22 cellular contexts compared by ENCODE assay signal in the genomic region with DNA sequence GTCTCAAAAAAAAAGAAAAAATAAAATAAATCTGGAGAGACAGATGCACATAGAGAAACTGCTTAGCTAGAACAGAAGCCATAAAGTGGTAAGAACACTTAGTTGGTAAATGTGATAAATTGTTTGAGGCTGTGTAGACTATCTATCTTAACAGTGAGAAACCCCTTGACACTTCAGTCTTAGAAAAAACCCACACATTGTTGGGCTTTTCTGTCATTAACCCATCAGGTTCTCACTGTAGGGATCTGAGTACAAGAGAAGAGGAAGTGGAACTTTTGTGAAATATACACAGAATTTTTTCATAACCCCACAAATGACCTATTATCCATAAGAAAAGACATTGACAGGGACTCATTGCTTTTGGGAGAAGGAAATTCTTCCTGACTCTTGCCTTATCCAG. TPM values are rescaled to one million over a fixed set of nuclear protein-coding genes. Genes with fewer than 3 reads are reported as not detected.
DNase-seq lines count a peak whose midpoint lies in the region; ATAC-seq and TF ChIP-seq lines count a peak whose summit lies in the region.
"Had no signal": no experiment of that assay in that cellular context is flagged by ENCODE, and none has a peak within 500 bp of the region (broad histone marks: within the 10 kb centered on the region; RNA-seq: fewer than 3 reads in every experiment).

No MANE protein-coding gene starts in this region.

- peaks cover 6 to 11% of the 10 kb centered on the region in 2 donors for H3K36me3 Mint-ChIP-seq in activated T-cell treated with anti-CD3 and anti-CD28 coated beads, Interleukin-2, amount 50 U/mL, for 72 hours (ENCODE audit: insufficient read depth in 2 of 2)
- H3K36me3 Mint-ChIP-seq: activated naive CD4-positive, alpha-beta T cell treated with anti-CD3 and anti-CD28 coated beads, Interleukin-2, amount 10 ng/mL, durations not matched to agents 7 days and 5 days; stimulated activated naive B cell treated with anti-CD40 and anti-IgM and Interleukin-4, amounts not matched to agents 10 μg/mL and 1 μg/mL and 100 μg/mL, for 72 hours had no signal

- H3K4me3 ChIP-seq in testis, result no peak overlapping the region
- H3K4me3 ChIP-seq: HAP-1, lung, transverse colon had no signal

- ATAC-seq in GM18498 (IDR thresholded peaks at IDR 0.05; ENCODE audit: unreplicated experiment), result peak; percentile 65
- ATAC-seq in GM21367 (IDR thresholded peaks at IDR 0.05; ENCODE audit: unreplicated experiment), result peak; percentile 53
- peak; percentile 73 for ATAC-seq in HG03066 (IDR thresholded peaks at IDR 0.05; ENCODE audit: low read depth, unreplicated experiment)
- ATAC-seq in activated T-cell treated with anti-CD3 and anti-CD28 coated beads, Interleukin-2, amount 50 U/mL, for 72 hours (replicated peaks in 1 of 2), result no peak
- ATAC-seq: right cardiac atrium had no signal

- no peak overlapping the region for H3K27ac Mint-ChIP-seq in activated T-cell treated with anti-CD3 and anti-CD28 coated beads, Interleukin-2, amount 50 U/mL, for 72 hours
- H3K27ac Mint-ChIP-seq: activated CD4-positive, alpha-beta memory T cell treated with anti-CD3 and anti-CD28 coated beads for 36 hours; activated naive CD4-positive, alpha-beta T cell treated with anti-CD3 and anti-CD28 coated beads, Interleukin-2, amount 10 ng/mL, durations not matched to agents 7 days and 5 days; CD4-positive, CD25-positive, alpha-beta regulatory T cell; stimulated activated naive B cell treated with anti-CD40 and anti-IgM and Interleukin-4, amounts not matched to agents 10 μg/mL and 1 μg/mL and 100 μg/mL, for 72 hours; T-helper 1 cell treated with Interleukin-12 subunit alpha and Interleukin-12 subunit beta and Interleukin-4 antibody, amounts not matched to agents 30 μg/mL and 1 μg/mL, for 36 hours had no signal

- no peaks in the 10 kb centered on the region for H3K4me1 Mint-ChIP-seq in activated T-cell treated with anti-CD3 and anti-CD28 coated beads, Interleukin-2, amount 50 U/mL, for 72 hours (ENCODE audit: low read depth)
- H3K4me1 Mint-ChIP-seq: activated naive CD4-positive, alpha-beta T cell treated with anti-CD3 and anti-CD28 coated beads, Interleukin-2, amount 10 ng/mL, durations not matched to agents 7 days and 5 days; CD4-positive, CD25-positive, alpha-beta regulatory T cell; stimulated activated naive B cell treated with anti-CD40 and anti-IgM and Interleukin-4, amounts not matched to agents 10 μg/mL and 1 μg/mL and 100 μg/mL, for 72 hours had no signal

- peaks cover 9 to 10% of the 10 kb centered on the region in 2 donors for H3K9me3 Mint-ChIP-seq in activated T-cell treated with anti-CD3 and anti-CD28 coated beads, Interleukin-2, amount 50 U/mL, for 72 hours
- H3K9me3 Mint-ChIP-seq: activated naive CD4-positive, alpha-beta T cell treated with anti-CD3 and anti-CD28 coated beads, Interleukin-2, amount 10 ng/mL, durations not matched to agents 7 days and 5 days had no signal

- H3K9me3 ChIP-seq in testis, result no peaks in the 10 kb centered on the region
- H3K9me3 ChIP-seq: HAP-1, transverse colon had no signal

- TF ChIP-seq POLR2A in testis (IDR thresholded peaks at IDR 0.05), result no peak

- no peak for TF ChIP-seq CTCF in testis (IDR thresholded peaks at IDR 0.05)

- H3K4me1 ChIP-seq in testis, result no peaks in the 10 kb centered on the region
- H3K4me1 ChIP-seq: HAP-1, transverse colon had no signal

- no peaks in the 10 kb centered on the region for H3K27me3 ChIP-seq in testis
- H3K27me3 ChIP-seq: transverse colon had no signal

- H3K27ac ChIP-seq in testis, result no peak overlapping the region
- H3K27ac ChIP-seq: transverse colon, WERI-Rb-1 had no signal

- no peaks in the 10 kb centered on the region for H3K36me3 ChIP-seq in testis (ENCODE audit: low read depth, missing control alignments)
- H3K36me3 ChIP-seq: HAP-1, transverse colon, WERI-Rb-1 had no signal

- H3K4me3 Mint-ChIP-seq in activated T-cell treated with anti-CD3 and anti-CD28 coated beads, Interleukin-2, amount 50 U/mL, for 72 hours, result no peak overlapping the region
- H3K4me3 Mint-ChIP-seq: activated CD4-positive, alpha-beta memory T cell treated with anti-CD3 and anti-CD28 coated beads for 36 hours; activated naive CD4-positive, alpha-beta T cell treated with anti-CD3 and anti-CD28 coated beads, Interleukin-2, amount 10 ng/mL, durations not matched to agents 7 days and 5 days; CD4-positive, CD25-positive, alpha-beta regulatory T cell; stimulated activated naive B cell treated with anti-CD40 and anti-IgM and Interleukin-4, amounts not matched to agents 10 μg/mL and 1 μg/mL and 100 μg/mL, for 72 hours; T-helper 1 cell treated with Interleukin-12 subunit alpha and Interleukin-12 subunit beta and Interleukin-4 antibody, amounts not matched to agents 30 μg/mL and 1 μg/mL, for 36 hours had no signal

- intact Hi-C loops in testis (cut with DNase I; ENCODE audit: low total_unique reads), result no loop called here

- DNase-seq in NOMO-1 treated with dmso at 0.1 percent for 144 hours (lab: John Stamatoyannopoulos, UW; ENCODE audit: unreplicated experiment) (peak; percentile 55), HT-29 (ENCODE audit: low spot score) (no peak), testis (no peak)
- DNase-seq in activated T-cell treated with anti-CD3 and anti-CD28 coated beads, Interleukin-2, amount 50 U/mL, for 72 hours, result no peak
- DNase-seq in stimulated activated CD4-positive, alpha-beta T cell treated with anti-CD3 and anti-CD28 coated beads, Interleukin-1b, Interleukin-23, amount 100 ng/mL, for 48 hours, result no peak
- DNase-seq: activated CD4-positive, alpha-beta memory T cell treated with anti-CD3 and anti-CD28 coated beads for 36 hours; activated naive CD4-positive, alpha-beta T cell treated with anti-CD3 and anti-CD28 coated beads, Interleukin-2, amount 10 ng/mL, durations not matched to agents 7 days and 5 days; CD4-positive, CD25-positive, alpha-beta regulatory T cell; DMS53; NCI-H2081; NCI-H510A treated with DMSO at 0.1 percent for 48 hours; right cardiac atrium; SHP77 treated with DMSO at 0.1 percent for 48 hours; stimulated activated naive B cell treated with anti-CD40 and anti-IgM and Interleukin-4, amounts not matched to agents 10 μg/mL and 1 μg/mL and 100 μg/mL, for 72 hours; transverse colon; WERI-Rb-1 had no signal

- no peaks in the 10 kb centered on the region for H3K27me3 Mint-ChIP-seq in activated T-cell treated with anti-CD3 and anti-CD28 coated beads, Interleukin-2, amount 50 U/mL, for 72 hours (ENCODE audit: low read depth)
- H3K27me3 Mint-ChIP-seq: activated naive CD4-positive, alpha-beta T cell treated with anti-CD3 and anti-CD28 coated beads, Interleukin-2, amount 10 ng/mL, durations not matched to agents 7 days and 5 days; stimulated activated naive B cell treated with anti-CD40 and anti-IgM and Interleukin-4, amounts not matched to agents 10 μg/mL and 1 μg/mL and 100 μg/mL, for 72 hours had no signal

RNA-seq across cellular contexts. Expression of a gene that starts 24.4 kb away (rescaled TPM):
- not detected in 2 replicates for total RNA-seq in HT-29 (2014; rRNA removed; shearing (Covaris generic))
- total RNA-seq in activated T-cell treated with anti-CD3 and anti-CD28 coated beads, Interleukin-2, amount 50 U/mL, for 72 hours, result 1 to 10 TPM; 1.6 to 2.3 TPM
- total RNA-seq in testis, result 10 to 100 TPM in 1 of 2 donors, 1 to 10 TPM in 1; 6.0 to 10.5 TPM
- polyA plus RNA-seq in testis (ENCODE audit: insufficient read depth, low read depth, low replicate concordance), result 5.2 TPM
- total RNA-seq: transverse colon had no signal

Comparison
In these comparisons a context has a peak if more than half of its experiments do, and no peak if none do; other contexts are left out.
1. ATAC-seq: peak in GM18498 (single experiment), GM21367 (single experiment) and HG03066 (single experiment); none in activated T-cell treated with anti-CD3 and anti-CD28 coated beads, Interleukin-2, amount 50 U/mL, for 72 hours (0 of 2).